Comparison of ENCODE assay signal across 19 cellular contexts in genomic region chr3:40841570-40842109, GRCh38.
DNase-seq lines count a peak whose midpoint lies in the region; ATAC-seq and TF ChIP-seq lines count a peak whose summit lies in the region.
"Had no signal": no experiment of that assay in that cellular context is flagged by ENCODE, and none has a peak within 500 bp of the region (broad histone marks: within the 10 kb centered on the region; RNA-seq: fewer than 3 reads in every experiment).

No MANE protein-coding gene starts in this region.

- no peak for TF ChIP-seq POLR2A in breast epithelium (IDR thresholded peaks at IDR 0.05)

- H3K4me2 ChIP-seq in mammary epithelial cell (ENCODE audit: insufficient read depth, low read depth, low read length) (peak overlapping the region; percentile 10), mesendoderm (ENCODE audit: low read length) (no peak overlapping the region)
- H3K4me2 ChIP-seq: A549; BLaER1 treated with 17β-estradiol and CSF1 and Interleukin-3, amounts not matched to agents 10 nM and 100 nM had no signal

- BruUV-seq in MCF 10A (replicated peaks; lab: Mats Ljungman, UMichigan) (no TSS peak), mammary epithelial cell (replicated peaks; lab: Mats Ljungman, UMichigan) (no TSS peak)

- peaks cover 43% of the 10 kb centered on the region for H3K4me1 Mint-ChIP-seq in MCF 10A (ENCODE audit: insufficient read depth, unreplicated experiment)
- H3K4me1 Mint-ChIP-seq: B cell had no signal

- dilution Hi-C loops in mammary epithelial cell (cut with HindIII; ENCODE audit: low sequenced_read_pairs), result no loop called here

- no peaks in the 10 kb centered on the region for H3K36me3 Mint-ChIP-seq in MCF 10A (ENCODE audit: insufficient read depth, unreplicated experiment)
- H3K36me3 Mint-ChIP-seq: CD8-positive, alpha-beta T cell had no signal

- no peak for ATAC-seq in GM18873 (IDR thresholded peaks at IDR 0.05; ENCODE audit: low FRiP score, unreplicated experiment)
- ATAC-seq: A549; CD8-positive, alpha-beta T cell had no signal

- H3K9me3 ChIP-seq in breast epithelium (no peaks in the 10 kb centered on the region), mammary epithelial cell (replicated peaks; ENCODE audit: insufficient read depth, low read length) (no peaks in the 10 kb centered on the region)
- H3K9me3 ChIP-seq: A549, Caco-2 had no signal

- no peak overlapping the region for H3K4me3 ChIP-seq in breast epithelium
- H3K4me3 ChIP-seq in mammary epithelial cell (replicated peaks in 1 of 3; ENCODE audit: insufficient read depth in 1 of 3, low read depth in 2 of 3, low read length in 3 of 3), result no peak overlapping the region
- no peak overlapping the region for H3K4me3 ChIP-seq in mesendoderm (ENCODE audit: low read length)
- H3K4me3 ChIP-seq: A549; BLaER1 treated with 17β-estradiol and CSF1 and Interleukin-3, amounts not matched to agents 10 nM and 100 nM had no signal

- no peaks in the 10 kb centered on the region for H3K27me3 Mint-ChIP-seq in MCF 10A (ENCODE audit: insufficient read depth, unreplicated experiment)
- H3K27me3 Mint-ChIP-seq: B cell had no signal

- TF ChIP-seq CTCF in MCF 10A (IDR thresholded peaks at IDR 0.05; ENCODE audit: unreplicated experiment), result no peak
- TF ChIP-seq CTCF in breast epithelium (IDR thresholded peaks at IDR 0.05), result no peak
- no peak for TF ChIP-seq CTCF in mammary epithelial cell (conservative IDR thresholded peaks at IDR 0.05 in 1 of 2, IDR thresholded peaks at IDR 0.05 in 1 of 2; ENCODE audit: extremely low read depth in 1 of 2, insufficient read depth in 1 of 2, low read depth in 1 of 2, low read length in 2 of 2)

- H3K56ac ChIP-seq in mesendoderm (ENCODE audit: low read length), result no peak overlapping the region

- no peak overlapping the region for H3K9ac ChIP-seq in mammary epithelial cell (ENCODE audit: insufficient read depth, low read length)
- no peak overlapping the region for H3K9ac ChIP-seq in mesendoderm (ENCODE audit: low read length)
- H3K9ac ChIP-seq: BLaER1 treated with 17β-estradiol and CSF1 and Interleukin-3, amounts not matched to agents 10 nM and 100 nM had no signal

- H2BK15ac ChIP-seq in mesendoderm (replicated peaks; ENCODE audit: low read depth), result no peak overlapping the region

- H3K4me1 ChIP-seq in breast epithelium (no peaks in the 10 kb centered on the region), mammary epithelial cell (ENCODE audit: insufficient read depth, low read length) (peaks cover 19% of the 10 kb centered on the region), mesendoderm (ENCODE audit: control insufficient read depth, low read depth, low read length) (no peaks in the 10 kb centered on the region)
- H3K4me1 ChIP-seq: A549; BLaER1 treated with 17β-estradiol and CSF1 and Interleukin-3, amounts not matched to agents 10 nM and 100 nM had no signal

- H3K27ac ChIP-seq in breast epithelium (no peak overlapping the region), adipose tissue (ENCODE audit: low read depth, low read length) (peak overlapping the region; percentile 17), mammary epithelial cell (ENCODE audit: insufficient read depth, low read depth, low read length) (no peak overlapping the region), mesendoderm (ENCODE audit: low read depth, low read length) (no peak overlapping the region)
- H3K27ac ChIP-seq: 22Rv1; A549; BLaER1 treated with 17β-estradiol and CSF1 and Interleukin-3, amounts not matched to agents 10 nM and 100 nM; C4-2B had no signal

- H3K4me3 Mint-ChIP-seq in MCF 10A (ENCODE audit: unreplicated experiment), result no peak overlapping the region
- H3K4me3 Mint-ChIP-seq: B cell; CD4-positive, alpha-beta T cell; CD8-positive, alpha-beta T cell had no signal

- no peak overlapping the region for H3K23ac ChIP-seq in mesendoderm (ENCODE audit: low read length)

- CTCF ChIA-PET in MCF 10A (lab: Yijun Ruan, JAX) (interaction anchor here (0.6 to 1.1 kb wide), 5 partner anchors 10 to 1705 kb away, joined by 3 to 4 read pairs (median 3); no protein-coding TSS in a partner anchor), mammary epithelial cell (lab: Charles Lee; ENCODE audit: low non-redundant PET) (no interaction called here)

- no peaks in the 10 kb centered on the region for H3K9me3 Mint-ChIP-seq in MCF 10A (ENCODE audit: unreplicated experiment)
- H3K9me3 Mint-ChIP-seq: CD4-positive, alpha-beta T cell; CD8-positive, alpha-beta T cell had no signal

- peak overlapping the region; percentile 78 for H2BK120ac ChIP-seq in mesendoderm (ENCODE audit: low read depth, low read length)

- H3K79me2 ChIP-seq in mammary epithelial cell (ENCODE audit: insufficient read depth, low read length), result no peaks in the 10 kb centered on the region
- no peaks in the 10 kb centered on the region for H3K79me2 ChIP-seq in mesendoderm (ENCODE audit: control insufficient read depth, insufficient read depth, low read length)

- intact Hi-C loops in MCF 10A (cut with micrococcal nuclease) (no loop called here), breast epithelium (cut with DNase I; ENCODE audit: low total_unique reads) (no loop called here), mammary epithelial cell (cut with micrococcal nuclease) (no loop called here)

- H4K20me1 ChIP-seq in mammary epithelial cell (ENCODE audit: insufficient read depth, low read length), result no peaks in the 10 kb centered on the region
- H4K20me1 ChIP-seq: BLaER1 treated with 17β-estradiol and CSF1 and Interleukin-3, amounts not matched to agents 10 nM and 100 nM had no signal

- DNase-seq in MCF 10A (ENCODE audit: unreplicated experiment) (no peak), breast epithelium (ENCODE audit: low spot score in 2 of 2) (no peak), mammary epithelial cell (no peak), mesendoderm (no peak), NCI-H2029 treated with DMSO at 0.1 percent for 48 hours (lab: John Stamatoyannopoulos, UW) (no peak)
- DNase-seq: AML-193; Caco-2; Calu3; CD4-positive, alpha-beta T cell; CD8-positive, alpha-beta T cell; DMS79 treated with DMSO at 0.1 percent for 48 hours; GF-D8 had no signal

- POLR2A ChIA-PET in MCF 10A (lab: Yijun Ruan, JAX), result interaction anchor here (0.9 to 1.3 kb wide), 2 partner anchors 358 to 362 kb away, joined by 3 to 6 read pairs; partner anchors contain the start of gene CTNNB1

- no peak overlapping the region for H2AK5ac ChIP-seq in mesendoderm (ENCODE audit: low read length)

- in situ Hi-C loops in mammary epithelial cell (cut with MboI; ENCODE audit: low sequenced_read_pairs in 2 of 2), result no loop called here

- H3K79me1 ChIP-seq in mesendoderm (ENCODE audit: low read length), result no peaks in the 10 kb centered on the region

- no peak overlapping the region for H4K8ac ChIP-seq in mesendoderm (ENCODE audit: low read depth, low read length)

- no peak overlapping the region for H2BK5ac ChIP-seq in mesendoderm (ENCODE audit: low read length)

- peak overlapping the region; percentile 59 for H2AFZ ChIP-seq in mammary epithelial cell (ENCODE audit: low read depth, low read length)

- H4K5ac ChIP-seq in mesendoderm (ENCODE audit: low read length), result no peak overlapping the region

- peak overlapping the region; percentile 39 for H3K27ac Mint-ChIP-seq in MCF 10A (ENCODE audit: low read depth, unreplicated experiment)
- H3K27ac Mint-ChIP-seq: B cell; CD4-positive, alpha-beta T cell; CD8-positive, alpha-beta T cell had no signal

- H3K4ac ChIP-seq in mesendoderm (ENCODE audit: low read depth, low read length), result no peak overlapping the region

- H3K36me3 ChIP-seq in breast epithelium, result no peaks in the 10 kb centered on the region
- H3K36me3 ChIP-seq in mammary epithelial cell (ENCODE audit: insufficient read depth, low read length), result no peaks in the 10 kb centered on the region
- no peaks in the 10 kb centered on the region for H3K36me3 ChIP-seq in mesendoderm (ENCODE audit: control insufficient read depth, insufficient read depth, low read length)
- H3K36me3 ChIP-seq: BLaER1 treated with 17β-estradiol and CSF1 and Interleukin-3, amounts not matched to agents 10 nM and 100 nM had no signal

- H3K27me3 ChIP-seq in breast epithelium, result no peaks in the 10 kb centered on the region
- H3K27me3 ChIP-seq in mammary epithelial cell (ENCODE audit: insufficient read depth, low read length), result no peaks in the 10 kb centered on the region
- H3K27me3 ChIP-seq in mesendoderm (ENCODE audit: insufficient read depth, low read length, poor library complexity), result no peaks in the 10 kb centered on the region
- H3K27me3 ChIP-seq: BLaER1 treated with 17β-estradiol and CSF1 and Interleukin-3, amounts not matched to agents 10 nM and 100 nM had no signal

- H3K18ac ChIP-seq in mesendoderm (ENCODE audit: low read length), result peak overlapping the region; percentile 61
